Comparison of ENCODE assay signal across 13 cellular contexts in genomic region chr17:37100231-37100630, GRCh38.
"Had no signal": no experiment of that assay in that cellular context is flagged by ENCODE, and none has a peak within 500 bp of the region (broad histone marks: within the 10 kb centered on the region; RNA-seq: fewer than 3 reads in every experiment).

No MANE protein-coding gene starts in this region.

- DNase-seq: activated effector memory CD4-positive, alpha-beta T cell treated with Interleukin-2 at 50 U/mL for 16 hours; activated T-cell treated with anti-CD3 and anti-CD28 coated beads, Interleukin-2, amount 50 U/mL, for 24 hours; amniotic stem cell; brain microvascular endothelial cell; immature natural killer cell; left cardiac atrium; lower lobe of right lung; naive B cell; retina; thyroid gland had no signal

- H3K79me2 ChIP-seq: parathyroid adenoma had no signal

- H3K4me1 ChIP-seq: lower lobe of right lung, parathyroid adenoma, thyroid gland had no signal

- H3K9me3 ChIP-seq: lower lobe of right lung, thyroid gland had no signal

- H3K4me3 ChIP-seq: lower lobe of right lung, thyroid gland had no signal

- H3K9ac ChIP-seq: parathyroid adenoma had no signal

- H2AFZ ChIP-seq: parathyroid adenoma had no signal

- H3K27me3 ChIP-seq: brain microvascular endothelial cell, thyroid gland had no signal

- H3K9me3 Mint-ChIP-seq: activated naive CD4-positive, alpha-beta T cell treated with anti-CD3 and anti-CD28 coated beads, Interleukin-2, amount 50 U/mL, for 24 hours; activated T-cell treated with anti-CD3 and anti-CD28 coated beads, Interleukin-2, amount 50 U/mL, for 24 hours; immature natural killer cell; naive B cell had no signal

- H3K4me3 Mint-ChIP-seq: activated naive CD4-positive, alpha-beta T cell treated with anti-CD3 and anti-CD28 coated beads, Interleukin-2, amount 50 U/mL, for 24 hours; activated T-cell treated with anti-CD3 and anti-CD28 coated beads, Interleukin-2, amount 50 U/mL, for 24 hours; immature natural killer cell; naive B cell had no signal

- H3K27me3 Mint-ChIP-seq: activated naive CD4-positive, alpha-beta T cell treated with anti-CD3 and anti-CD28 coated beads, Interleukin-2, amount 50 U/mL, for 24 hours; activated T-cell treated with anti-CD3 and anti-CD28 coated beads, Interleukin-2, amount 50 U/mL, for 24 hours; naive B cell had no signal

- H3K27ac ChIP-seq: brain microvascular endothelial cell, lower lobe of right lung, parathyroid adenoma, thyroid gland had no signal

- H3K4me1 Mint-ChIP-seq: activated naive CD4-positive, alpha-beta T cell treated with anti-CD3 and anti-CD28 coated beads, Interleukin-2, amount 50 U/mL, for 24 hours had no signal

- H3K27ac Mint-ChIP-seq: activated naive CD4-positive, alpha-beta T cell treated with anti-CD3 and anti-CD28 coated beads, Interleukin-2, amount 50 U/mL, for 24 hours; activated T-cell treated with anti-CD3 and anti-CD28 coated beads, Interleukin-2, amount 50 U/mL, for 24 hours had no signal

- ATAC-seq: esophagus mucosa, left cardiac atrium, lower lobe of right lung had no signal
